ENCODE assay signal across 8 cellular contexts in the genomic region with DNA sequence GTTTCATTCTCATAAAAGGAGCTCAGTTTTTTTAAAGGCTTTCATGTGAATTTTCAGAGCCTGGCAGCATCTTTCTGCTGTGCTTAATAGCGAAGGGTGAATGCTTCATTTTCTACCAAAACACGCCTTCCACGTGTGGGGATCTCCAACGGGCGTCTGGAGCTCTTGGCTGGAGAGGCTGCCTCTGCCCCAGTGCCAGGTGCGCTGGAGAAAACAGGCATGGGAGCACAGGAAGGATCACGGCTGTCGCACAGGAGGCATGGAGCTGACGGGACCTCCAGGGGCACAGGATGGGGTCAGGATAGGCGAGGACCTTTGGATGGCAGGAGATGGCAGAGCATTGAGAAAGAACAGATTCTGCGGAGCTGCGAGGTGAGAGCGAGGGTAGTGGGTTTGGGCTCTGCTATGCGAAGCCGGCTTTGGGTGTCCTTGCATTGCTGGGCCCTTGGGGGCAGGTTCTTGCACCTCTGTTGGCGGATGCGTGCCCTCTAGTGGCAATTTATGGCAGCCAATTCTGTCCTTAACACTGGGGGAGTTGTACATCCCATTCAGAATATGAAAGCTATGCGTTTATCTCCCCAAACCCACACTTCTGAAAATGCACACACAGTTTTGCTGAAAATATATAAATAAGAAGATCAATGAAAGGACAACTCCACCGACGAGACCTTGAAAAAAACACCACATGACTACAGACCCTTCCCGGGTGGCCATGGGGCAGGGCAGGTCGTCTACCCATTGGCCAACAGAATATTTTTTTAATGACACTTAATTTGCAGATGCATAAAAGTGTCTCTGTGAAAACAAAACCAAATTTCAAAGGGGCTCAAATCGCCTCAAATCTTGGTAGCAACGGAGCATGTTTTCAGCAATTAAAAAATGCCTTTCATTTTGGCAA.
DNase-seq lines count a peak whose midpoint lies in the region; ATAC-seq and TF ChIP-seq lines count a peak whose summit lies in the region.

No MANE protein-coding gene starts in this region.

- no peak overlapping the region for H3K27ac Mint-ChIP-seq in glutamatergic neuron (ENCODE audit: unreplicated experiment)

- peaks cover 6% of the 10 kb centered on the region for H3K36me3 Mint-ChIP-seq in glutamatergic neuron (ENCODE audit: unreplicated experiment)

- H3K4me1 Mint-ChIP-seq in glutamatergic neuron (ENCODE audit: low read depth, unreplicated experiment), result peaks cover 11% of the 10 kb centered on the region

- 52 to 62% (median 56%) methylated on average over 24 of the region's 24 CpGs for WGBS in spleen, 5 donors

- no peaks in the 10 kb centered on the region for H3K4me1 ChIP-seq in spleen
- no peaks in the 10 kb centered on the region for H3K4me1 ChIP-seq in effector memory CD4-positive, alpha-beta T cell (ENCODE audit: control insufficient read depth, insufficient read depth, low read length, poor library complexity, severe bottlenecking)

- TF ChIP-seq CTCF in glutamatergic neuron (IDR thresholded peaks at IDR 0.05; ENCODE audit: partially characterized antibody, unreplicated experiment), result peak; percentile 71
- TF ChIP-seq CTCF in spleen (IDR thresholded peaks at IDR 0.05 in 8 of 11, conservative IDR thresholded peaks at IDR 0.05 in 3 of 11), result peak in 8 of 11 experiments; percentile 14 to 49 (median 42)

- no peaks in the 10 kb centered on the region for H3K9me3 ChIP-seq in spleen
- no peaks in the 10 kb centered on the region for H3K9me3 ChIP-seq in effector memory CD4-positive, alpha-beta T cell (ENCODE audit: control insufficient read depth, low read length)

- H3K27me3 ChIP-seq in spleen (replicated peaks in 1 of 7), result no peaks in the 10 kb centered on the region
- no peaks in the 10 kb centered on the region for H3K27me3 ChIP-seq in effector memory CD4-positive, alpha-beta T cell (replicated peaks; ENCODE audit: control insufficient read depth, insufficient read depth, low read length, poor library complexity, severe bottlenecking)

- H3K4me3 Mint-ChIP-seq in glutamatergic neuron (ENCODE audit: unreplicated experiment), result no peak overlapping the region

- no peaks in the 10 kb centered on the region for H3K36me3 ChIP-seq in spleen
- no peaks in the 10 kb centered on the region for H3K36me3 ChIP-seq in effector memory CD4-positive, alpha-beta T cell (ENCODE audit: control insufficient read depth, insufficient read depth, low read length)

- H3K27me3 Mint-ChIP-seq in glutamatergic neuron (ENCODE audit: unreplicated experiment), result peaks cover 2% of the 10 kb centered on the region

- DNase-seq in AG20443 (ENCODE audit: low spot score) (peak; percentile 35), NCI-H2171 (lab: John Stamatoyannopoulos, UW) (peak; percentile 34), glutamatergic neuron (peak; percentile 70), spleen (no peak)
- peak; percentile 50 to 56 for DNase-seq in activated CD4-positive, alpha-beta T cell treated with anti-CD3 and anti-CD28 coated beads, Interleukin-2, amount 50 U/mL, for 48 hours
- DNase-seq in effector memory CD4-positive, alpha-beta T cell, result no peak

- H3K4me3 ChIP-seq in spleen, result no peak overlapping the region
- H3K4me3 ChIP-seq in effector memory CD4-positive, alpha-beta T cell (ENCODE audit: insufficient read depth, low read depth, low read length, poor library complexity, severe bottlenecking), result no peak overlapping the region

- intact Hi-C loops in spleen (cut with DNase I; ENCODE audit: low total_unique reads), result no loop called here

- no peaks in the 10 kb centered on the region for H3K9me3 Mint-ChIP-seq in glutamatergic neuron (ENCODE audit: unreplicated experiment)

- ATAC-seq in GM18498 (IDR thresholded peaks at IDR 0.05; ENCODE audit: unreplicated experiment), result peak; percentile 88
- ATAC-seq in HG02870 (IDR thresholded peaks at IDR 0.05; ENCODE audit: unreplicated experiment), result peak; percentile 81

- no peak for TF ChIP-seq POLR2A in spleen (IDR thresholded peaks at IDR 0.05)

- no peak overlapping the region for H3K27ac ChIP-seq in spleen
- H3K27ac ChIP-seq in effector memory CD4-positive, alpha-beta T cell (ENCODE audit: insufficient read depth, low read length, poor library complexity, severe bottlenecking), result no peak overlapping the region

Comparison
In these comparisons a context has a peak if more than half of its experiments do, and no peak if none do; other contexts are left out.
1. DNase-seq: peak in AG20443 (single experiment), NCI-H2171 (single experiment), activated CD4-positive, alpha-beta T cell treated with anti-CD3 and anti-CD28 coated beads, Interleukin-2, amount 50 U/mL, for 48 hours (2 of 2) and glutamatergic neuron (single experiment); none in spleen (single experiment) and effector memory CD4-positive, alpha-beta T cell (0 of 3).